Comparison of ENCODE assay signal across 4 cellular contexts in genomic region chr4:122356317-122356818, GRCh38. TPM values are rescaled to one million over a fixed set of nuclear protein-coding genes. Genes with fewer than 3 reads are reported as not detected.
"Had no signal": no experiment of that assay in that cellular context is flagged by ENCODE, and none has a peak within 500 bp of the region (broad histone marks: within the 10 kb centered on the region; RNA-seq: fewer than 3 reads in every experiment).

No MANE protein-coding gene starts in this region.

- ATAC-seq: GM12878 had no signal

- DNase-seq: GDM1, GF-D8 had no signal

- H3K4me3 ChIP-seq: GM12878 had no signal

RNA-seq across cellular contexts. Expression of gene ADAD1, which starts 22.4 kb away (rescaled TPM):
- total RNA-seq: G401, GM12878 had no signal
- polyA plus RNA-seq: GM12878 had no signal
